1 cellular context compared by ENCODE assay signal in genomic region chr6:37882292-37882691, GRCh38.
TF ChIP-seq lines count a peak whose summit lies in the region.

No MANE protein-coding gene starts in this region.

TF ChIP-seq in GM23338, 12 proteins besides CTCF, POLR2A, EP300 and RAD21:
- no peak for TF ChIP-seq EZH2 (IDR thresholded peaks at IDR 0.05; ENCODE audit: low read depth, unreplicated experiment)
- TF ChIP-seq POLR2AphosphoS5 (IDR thresholded peaks at IDR 0.05; ENCODE audit: low read depth), result no peak
- TF ChIP-seq EZH2phosphoT487 (IDR thresholded peaks at IDR 0.05; ENCODE audit: unreplicated experiment), result no peak
- TF ChIP-seq STAT1 (IDR thresholded peaks at IDR 0.05; ENCODE audit: unreplicated experiment), result no peak
- TF ChIP-seq ETS1 (IDR thresholded peaks at IDR 0.05), result no peak
- no peak for TF ChIP-seq ZNF462 (CRISPR knock-in tag; IDR thresholded peaks at IDR 0.05)
- TF ChIP-seq REST (IDR thresholded peaks at IDR 0.05; ENCODE audit: unreplicated experiment), result no peak
- TF ChIP-seq ZNF114 (CRISPR knock-in tag; IDR thresholded peaks at IDR 0.05), result no peak
- no peak for TF ChIP-seq ZNF331 (CRISPR knock-in tag; IDR thresholded peaks at IDR 0.05; ENCODE audit: low read depth)
- TF ChIP-seq CREB1 (CRISPR knock-in tag; IDR thresholded peaks at IDR 0.05; ENCODE audit: low read depth), result no peak
- no peak for TF ChIP-seq NANOG (IDR thresholded peaks at IDR 0.05; ENCODE audit: borderline replicate concordance)
- TF ChIP-seq JUNB (IDR thresholded peaks at IDR 0.05; ENCODE audit: unreplicated experiment), result no peak
